In the genomic region with DNA sequence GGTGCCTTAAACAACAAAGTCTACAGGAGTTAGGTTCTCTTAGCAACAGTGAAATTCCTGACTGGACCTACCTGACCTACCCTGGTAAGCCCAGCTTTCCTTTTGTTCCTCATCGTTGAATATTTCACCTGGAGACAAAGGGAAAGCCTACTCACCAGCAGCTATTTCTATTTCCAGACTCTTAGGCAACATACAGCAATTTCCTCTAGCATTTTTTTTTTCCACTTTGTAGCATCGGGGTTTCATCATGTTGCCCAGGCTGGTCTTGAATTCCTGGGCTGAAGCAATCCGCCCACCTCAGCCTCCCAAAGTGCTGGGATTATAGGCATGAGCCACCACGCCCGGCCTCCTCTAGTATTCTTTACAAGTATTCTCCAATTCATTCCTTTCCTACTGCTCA, we compare ENCODE assay signal across 17 cellular contexts. TPM values are rescaled to one million over a fixed set of nuclear protein-coding genes. Genes with fewer than 3 reads are reported as not detected.
A peak's percentile ranks its signal among the peaks of the same experiment; 100 is the strongest.
DNase-seq lines count a peak whose midpoint lies in the region; ATAC-seq and TF ChIP-seq lines count a peak whose summit lies in the region.
"Had no signal": no experiment of that assay in that cellular context is flagged by ENCODE, and none has a peak within 500 bp of the region (broad histone marks: within the 10 kb centered on the region; RNA-seq: fewer than 3 reads in every experiment).

No MANE protein-coding gene starts in this region.

- H3K9me3 ChIP-seq in MG63 (no peaks in the 10 kb centered on the region), trophoblast cell (ENCODE audit: insufficient read depth, low read depth, low read length) (no peaks in the 10 kb centered on the region), sigmoid colon (no peaks in the 10 kb centered on the region)
- H3K9me3 ChIP-seq: pancreas, SJCRH30 had no signal

- TF ChIP-seq CTCF in epithelial cell of esophagus (IDR thresholded peaks at IDR 0.05; ENCODE audit: insufficient read depth, low read depth, low read length, missing control alignments): no peak
- TF ChIP-seq CTCF in sigmoid colon (IDR thresholded peaks at IDR 0.05): no peak

- H4K91ac ChIP-seq in trophoblast cell (ENCODE audit: low read depth, low read length): no peak overlapping the region

- H3K4me3 ChIP-seq in MG63 (no peak overlapping the region), epithelial cell of esophagus (ENCODE audit: low read length) (no peak overlapping the region), trophoblast cell (ENCODE audit: low read depth, low read length) (no peak overlapping the region), sigmoid colon (no peak overlapping the region)
- H3K4me3 ChIP-seq: pancreas, SJCRH30 had no signal

- H2AK5ac ChIP-seq in trophoblast cell (ENCODE audit: low read length): no peak overlapping the region

- WGBS in trophoblast cell (ENCODE audit: extremely low coverage, insufficient coverage, insufficient read length): no CpG with 5 or more reads among the region's 5 CpGs
- 72 to 82% methylated on average over 5 of the region's 5 CpGs for WGBS in sigmoid colon, 2 donors

- no peak overlapping the region for H3K4me2 ChIP-seq in trophoblast cell (ENCODE audit: low read length)

- H3K36me3 ChIP-seq in MG63: no peaks in the 10 kb centered on the region
- peaks cover 3 to 7% of the 10 kb centered on the region in 2 experiments for H3K36me3 ChIP-seq in trophoblast cell (ENCODE audit: control insufficient read depth in 1 of 2, insufficient read depth in 2 of 2, low read length in 2 of 2)
- H3K36me3 ChIP-seq in sigmoid colon: no peaks in the 10 kb centered on the region
- H3K36me3 ChIP-seq: pancreas had no signal

- H2BK5ac ChIP-seq in trophoblast cell (ENCODE audit: low read depth, low read length, poor library complexity): no peak overlapping the region

- DNase-seq in ELR (ENCODE audit: low read depth) (peak; percentile 33), MG63 (peak; percentile 65), epithelial cell of esophagus (ENCODE audit: low read depth) (peak; percentile 86), trophoblast cell (peak; percentile 59 to 78), hepatic stellate cell (ENCODE audit: low spot score) (no peak), sigmoid colon (no peak)
- DNase-seq: amniotic stem cell, cortex of kidney, NCI-H1092 treated with DMSO at 0.1 percent for 48 hours, NCI-H2227 treated with DMSO at 0.1 percent for 48 hours, pancreas, SJCRH30 had no signal

- no peaks in the 10 kb centered on the region for H3K79me2 ChIP-seq in trophoblast cell (ENCODE audit: control insufficient read depth, insufficient read depth, low read length, poor library complexity)

- no peak overlapping the region for H3K18ac ChIP-seq in trophoblast cell (ENCODE audit: low read length)

- H3K14ac ChIP-seq in trophoblast cell (ENCODE audit: low read length): no peak overlapping the region

- no peak overlapping the region for H2BK120ac ChIP-seq in trophoblast cell (ENCODE audit: insufficient read depth, low read length, poor library complexity)

- no peak overlapping the region for H2BK12ac ChIP-seq in trophoblast cell (ENCODE audit: low read length)

- no peaks in the 10 kb centered on the region for H3K4me1 ChIP-seq in trophoblast cell (ENCODE audit: control insufficient read depth in 1 of 2, insufficient read depth in 2 of 2, low read length in 2 of 2)
- H3K4me1 ChIP-seq in sigmoid colon: no peaks in the 10 kb centered on the region
- H3K4me1 ChIP-seq: pancreas, SJCRH30 had no signal

- intact Hi-C loops in sigmoid colon (cut with DNase I): no loop called here

- no peak overlapping the region for H3K4ac ChIP-seq in trophoblast cell (ENCODE audit: low read depth, low read length)

- TF ChIP-seq POLR2A in sigmoid colon (IDR thresholded peaks at IDR 0.05): no peak

- TF ChIP-seq EP300 in sigmoid colon (IDR thresholded peaks at IDR 0.05): no peak

- H3K23ac ChIP-seq in trophoblast cell (ENCODE audit: low read length): no peak overlapping the region

- H3K27ac ChIP-seq in trophoblast cell (ENCODE audit: low read depth, low read length) (no peak overlapping the region), sigmoid colon (no peak overlapping the region)
- H3K27ac ChIP-seq: pancreas, SJCRH30 had no signal

- no peaks in the 10 kb centered on the region for H3K27me3 ChIP-seq in MG63
- no peaks in the 10 kb centered on the region for H3K27me3 ChIP-seq in trophoblast cell (ENCODE audit: insufficient read depth, low read length)
- H3K27me3 ChIP-seq in sigmoid colon: no peaks in the 10 kb centered on the region
- H3K27me3 ChIP-seq: pancreas, SJCRH30 had no signal

- no peak for ATAC-seq in HG03097 (IDR thresholded peaks at IDR 0.05; ENCODE audit: low FRiP score, unreplicated experiment)
- ATAC-seq: HepG2, pancreas had no signal

- no peak overlapping the region for H4K12ac ChIP-seq in trophoblast cell (ENCODE audit: low read depth, low read length)

- no peak overlapping the region for H2AFZ ChIP-seq in trophoblast cell (ENCODE audit: insufficient read depth, low read length, poor library complexity)

- H3K79me1 ChIP-seq in trophoblast cell (ENCODE audit: low read length): no peaks in the 10 kb centered on the region

- H4K8ac ChIP-seq in trophoblast cell (ENCODE audit: low read depth, low read length): no peak overlapping the region

- H3K9ac ChIP-seq in trophoblast cell (ENCODE audit: low read length): no peak overlapping the region

RNA-seq across cellular contexts. Expression of a gene that starts 6.8 kb away (rescaled TPM):
- total RNA-seq in MG63 (2014; rRNA removed; shearing (Covaris generic); ENCODE audit: low replicate concordance): not detected in 2 replicates
- not detected in 2 replicates for polyA plus RNA-seq in trophoblast cell (2013)
- not detected for total RNA-seq in sigmoid colon
- polyA plus RNA-seq in sigmoid colon: not detected
- total RNA-seq: activated T-helper 1 cell treated with anti-CD3 and anti-CD28 coated beads, Interleukin-12 subunit alpha, Interleukin-12 subunit beta, Interleukin-2, Interleukin-4 antibody, amounts not matched to agents 30 ng/mL and 10 ng/mL and 1 ng/mL, durations not matched to agents 14 hours and 24 hours and 36 hours; fibroblast of lung; HepG2; mesothelial cell of epicardium; pancreas; SJCRH30 had no signal
- polyA plus RNA-seq: fibroblast of lung, HepG2, pancreas had no signal

Comparison
In these comparisons a context has a peak if more than half of its experiments do, and no peak if none do; other contexts are left out.
1. DNase-seq: peak in ELR (single experiment), MG63 (single experiment), epithelial cell of esophagus (single experiment) and trophoblast cell (2 of 2); none in hepatic stellate cell (single experiment) and sigmoid colon (single experiment).